12 cellular contexts compared by ENCODE assay signal in genomic region chr9:133869674-133870419, GRCh38.
DNase-seq lines count a peak whose midpoint lies in the region; ATAC-seq and TF ChIP-seq lines count a peak whose summit lies in the region.
"Had no signal": no experiment of that assay in that cellular context is flagged by ENCODE, and none has a peak within 500 bp of the region (broad histone marks: within the 10 kb centered on the region; RNA-seq: fewer than 3 reads in every experiment).

No MANE protein-coding gene starts in this region.

- no peaks in the 10 kb centered on the region; the same call in 1 of the 2 replicates for H3K9me3 Mint-ChIP-seq in HFFc6
- H3K9me3 Mint-ChIP-seq in activated CD8-positive, alpha-beta T cell treated with anti-CD3 and anti-CD28 coated beads for 36 hours = peaks cover 7% of the 10 kb centered on the region

- peaks cover 20% of the 10 kb centered on the region for H3K4me1 Mint-ChIP-seq in HFFc6 (ENCODE audit: low read depth)
- peaks cover 16% of the 10 kb centered on the region for H3K4me1 Mint-ChIP-seq in activated CD8-positive, alpha-beta T cell treated with anti-CD3 and anti-CD28 coated beads for 36 hours (ENCODE audit: low read depth)

- CTCF ChIA-PET in activated CD8-positive, alpha-beta T cell treated with anti-CD3 and anti-CD28 coated beads for 36 hours (lab: Charles Lee) = interaction anchor here (1.0 to 2.3 kb wide), 2 partner anchors 88 to 125 kb away, joined by 3 to 13 read pairs; no protein-coding TSS in a partner anchor

- H3K36me3 Mint-ChIP-seq in HFFc6 (ENCODE audit: low read depth) = peaks cover 18% of the 10 kb centered on the region
- H3K36me3 Mint-ChIP-seq in activated CD8-positive, alpha-beta T cell treated with anti-CD3 and anti-CD28 coated beads for 36 hours (ENCODE audit: low read depth) = no peaks in the 10 kb centered on the region

- H3K9me3 ChIP-seq in BE2C = no peaks in the 10 kb centered on the region
- no peaks in the 10 kb centered on the region for H3K9me3 ChIP-seq in lower lobe of right lung

- H3K27ac Mint-ChIP-seq in HFFc6 = no peak overlapping the region
- H3K27ac Mint-ChIP-seq in activated CD8-positive, alpha-beta T cell treated with anti-CD3 and anti-CD28 coated beads for 36 hours = peak overlapping the region; percentile 4

- ATAC-seq in activated CD8-positive, alpha-beta T cell treated with anti-CD3 and anti-CD28 coated beads for 36 hours = peak; percentile 83
- ATAC-seq in foreskin keratinocyte (no peak), GM21360 (IDR thresholded peaks at IDR 0.05; ENCODE audit: unreplicated experiment) (no peak), GM21619 (IDR thresholded peaks at IDR 0.05; ENCODE audit: unreplicated experiment) (no peak), lower lobe of right lung (no peak)

- peaks cover 49% of the 10 kb centered on the region for H3K4me1 ChIP-seq in BE2C
- H3K4me1 ChIP-seq in foreskin keratinocyte = peaks cover 21% of the 10 kb centered on the region
- peaks cover 18% of the 10 kb centered on the region for H3K4me1 ChIP-seq in lower lobe of right lung

- TF ChIP-seq CTCF in BE2C (IDR thresholded peaks at IDR 0.05; ENCODE audit: low read depth, low read length) (peak; percentile 50), HFFc6 (IDR thresholded peaks at IDR 0.05) (peak; percentile 16; the same call in 1 of the 2 replicates), foreskin keratinocyte (conservative IDR thresholded peaks at IDR 0.05) (peak; percentile 33), lower lobe of right lung (IDR thresholded peaks at IDR 0.05) (no peak)
- TF ChIP-seq CTCF in activated CD8-positive, alpha-beta T cell treated with anti-CD3 and anti-CD28 coated beads for 36 hours (IDR thresholded peaks at IDR 0.05) = no peak

- H3K27me3 Mint-ChIP-seq in HFFc6 (ENCODE audit: insufficient read depth) = no peaks in the 10 kb centered on the region
- H3K27me3 Mint-ChIP-seq in activated CD8-positive, alpha-beta T cell treated with anti-CD3 and anti-CD28 coated beads for 36 hours = no peaks in the 10 kb centered on the region

- no peak overlapping the region for H3K4me3 Mint-ChIP-seq in HFFc6
- peak overlapping the region; percentile 37 for H3K4me3 Mint-ChIP-seq in activated CD8-positive, alpha-beta T cell treated with anti-CD3 and anti-CD28 coated beads for 36 hours

- peak overlapping the region; percentile 20 for H3K27ac ChIP-seq in foreskin keratinocyte
- no peak overlapping the region for H3K27ac ChIP-seq in lower lobe of right lung
- H3K27ac ChIP-seq: C4-2B had no signal

- intact Hi-C loops in activated CD8-positive, alpha-beta T cell treated with anti-CD3 and anti-CD28 coated beads for 36 hours (cut with micrococcal nuclease) = no loop called here
- intact Hi-C loops in lower lobe of right lung (cut with DNase I) = no loop called here

- DNase-seq in BE2C (peak; percentile 94), HFFc6 (no peak), foreskin keratinocyte (no peak), NCI-H748 treated with DMSO at 0.1 percent for 48 hours (lab: John Stamatoyannopoulos, UW) (no peak), lower lobe of right lung (no peak)
- DNase-seq in activated CD8-positive, alpha-beta T cell treated with anti-CD3 and anti-CD28 coated beads for 36 hours = peak; percentile 76
- DNase-seq: NCI-H2107, right cardiac atrium had no signal

- H3K4me3 ChIP-seq in BE2C (ENCODE audit: low read depth, low read length) = peak overlapping the region; percentile 23
- H3K4me3 ChIP-seq in lower lobe of right lung = no peak overlapping the region
- H3K4me3 ChIP-seq: lung had no signal

- H3K27me3 ChIP-seq in BE2C (no peaks in the 10 kb centered on the region), foreskin keratinocyte (no peaks in the 10 kb centered on the region), lower lobe of right lung (ENCODE audit: low read depth) (no peaks in the 10 kb centered on the region)

- H3K36me3 ChIP-seq in BE2C = peaks cover 7% of the 10 kb centered on the region
- H3K36me3 ChIP-seq in lower lobe of right lung = no peaks in the 10 kb centered on the region

- POLR2A ChIA-PET in activated CD8-positive, alpha-beta T cell treated with anti-CD3 and anti-CD28 coated beads for 36 hours (lab: Charles Lee) = interaction anchor here (1.3 kb wide), 1 partner anchor 19 kb away, joined by 3 read pairs; no protein-coding TSS in a partner anchor

Comparison
In these comparisons a context has a peak if more than half of its experiments do, and no peak if none do; other contexts are left out.
1. DNase-seq: peak in BE2C (single experiment) and activated CD8-positive, alpha-beta T cell treated with anti-CD3 and anti-CD28 coated beads for 36 hours (single experiment); none in HFFc6 (single experiment), foreskin keratinocyte (0 of 2), NCI-H748 treated with DMSO at 0.1 percent for 48 hours (single experiment) and lower lobe of right lung (single experiment).
2. CTCF ChIP-seq: peak in BE2C (single experiment), HFFc6 (single experiment) and foreskin keratinocyte (single experiment); none in activated CD8-positive, alpha-beta T cell treated with anti-CD3 and anti-CD28 coated beads for 36 hours (single experiment) and lower lobe of right lung (single experiment).